Comparison of ENCODE assay signal across 1 cellular context in the genomic region with DNA sequence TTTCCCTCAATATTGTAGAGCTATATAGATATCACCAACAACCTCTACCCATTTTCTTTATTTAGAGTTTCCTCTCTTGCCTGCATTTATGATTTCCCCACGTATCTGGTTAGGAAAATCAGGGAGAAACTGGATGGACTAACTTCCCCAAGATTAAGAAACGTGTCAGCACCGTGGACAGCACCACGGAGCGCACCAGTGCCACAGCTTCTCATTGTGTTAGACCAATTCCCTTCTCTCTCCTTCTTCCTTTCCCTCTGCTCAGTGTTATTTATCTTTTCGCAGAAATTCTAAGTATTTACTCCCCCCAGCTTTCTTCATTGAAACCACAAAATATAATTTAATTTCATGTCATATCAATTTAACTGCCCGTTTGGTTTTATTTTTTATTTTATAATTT.
A peak's percentile ranks its signal among the peaks of the same experiment; 100 is the strongest.
TF ChIP-seq lines count a peak whose summit lies in the region.

No MANE protein-coding gene starts in this region.

TF ChIP-seq in H1, 55 proteins besides CTCF, POLR2A, EP300 and RAD21 (continued from another document):
- TF ChIP-seq, protein P1, sequence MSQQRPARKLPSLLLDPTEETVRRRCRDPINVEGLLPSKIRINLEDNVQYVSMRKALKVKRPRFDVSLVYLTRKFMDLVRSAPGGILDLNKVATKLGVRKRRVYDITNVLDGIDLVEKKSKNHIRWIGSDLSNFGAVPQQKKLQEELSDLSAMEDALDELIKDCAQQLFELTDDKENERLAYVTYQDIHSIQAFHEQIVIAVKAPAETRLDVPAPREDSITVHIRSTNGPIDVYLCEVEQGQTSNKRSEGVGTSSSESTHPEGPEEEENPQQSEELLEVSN (IDR thresholded peaks at IDR 0.05): no peak
- TF ChIP-seq EGR1 (IDR thresholded peaks at IDR 0.05; ENCODE audit: borderline replicate concordance, low read depth, low read length): no peak
- TF ChIP-seq HDAC2 (IDR thresholded peaks at IDR 0.05; ENCODE audit: borderline replicate concordance in 1 of 2, low read depth in 2 of 2, low read length in 2 of 2): 0 out of 4 replicates have a peak, but pooled peaks of 1 of the 2 experiments have one; percentile 44
- TF ChIP-seq SIN3A (conservative IDR thresholded peaks at IDR 0.05 in 1 of 2, IDR thresholded peaks at IDR 0.05 in 1 of 2; ENCODE audit: low read depth in 1 of 2, low read length in 2 of 2): 0 out of 4 replicates have a peak, but pooled peaks of 1 of the 2 experiments have one; percentile 43
- TF ChIP-seq SUZ12 (IDR thresholded peaks at IDR 0.05; ENCODE audit: low read length): no peak
- TF ChIP-seq GABPA (IDR thresholded peaks at IDR 0.05; ENCODE audit: borderline replicate concordance, insufficient read depth, low read length): no peak
- peak; percentile 15; the same call in 1 of the 2 replicates for TF ChIP-seq CREB1 (IDR thresholded peaks at IDR 0.05)
- no peak for TF ChIP-seq TCF12 (IDR thresholded peaks at IDR 0.05; ENCODE audit: low read depth, low read length)
- no peak for TF ChIP-seq CHD2 (IDR thresholded peaks at IDR 0.05; ENCODE audit: low read length)
- TF ChIP-seq RBBP5 (IDR thresholded peaks at IDR 0.05; ENCODE audit: borderline replicate concordance, low read depth, low read length): no peak
- no peak for TF ChIP-seq TAF1 (IDR thresholded peaks at IDR 0.05; ENCODE audit: low read depth, low read length)
- TF ChIP-seq, protein P2, sequence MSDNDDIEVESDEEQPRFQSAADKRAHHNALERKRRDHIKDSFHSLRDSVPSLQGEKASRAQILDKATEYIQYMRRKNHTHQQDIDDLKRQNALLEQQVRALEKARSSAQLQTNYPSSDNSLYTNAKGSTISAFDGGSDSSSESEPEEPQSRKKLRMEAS (IDR thresholded peaks at IDR 0.05): 0 out of 2 replicates have a peak, but pooled peaks have one; percentile 22
- no peak for TF ChIP-seq TAF7 (optimal IDR thresholded peaks at IDR 0.05; ENCODE audit: borderline replicate concordance, low read depth, low read length)
- no peak for TF ChIP-seq RXRA (IDR thresholded peaks at IDR 0.05; ENCODE audit: insufficient read depth, low read depth, low read length)
